8 cellular contexts compared by ENCODE assay signal in the genomic region with DNA sequence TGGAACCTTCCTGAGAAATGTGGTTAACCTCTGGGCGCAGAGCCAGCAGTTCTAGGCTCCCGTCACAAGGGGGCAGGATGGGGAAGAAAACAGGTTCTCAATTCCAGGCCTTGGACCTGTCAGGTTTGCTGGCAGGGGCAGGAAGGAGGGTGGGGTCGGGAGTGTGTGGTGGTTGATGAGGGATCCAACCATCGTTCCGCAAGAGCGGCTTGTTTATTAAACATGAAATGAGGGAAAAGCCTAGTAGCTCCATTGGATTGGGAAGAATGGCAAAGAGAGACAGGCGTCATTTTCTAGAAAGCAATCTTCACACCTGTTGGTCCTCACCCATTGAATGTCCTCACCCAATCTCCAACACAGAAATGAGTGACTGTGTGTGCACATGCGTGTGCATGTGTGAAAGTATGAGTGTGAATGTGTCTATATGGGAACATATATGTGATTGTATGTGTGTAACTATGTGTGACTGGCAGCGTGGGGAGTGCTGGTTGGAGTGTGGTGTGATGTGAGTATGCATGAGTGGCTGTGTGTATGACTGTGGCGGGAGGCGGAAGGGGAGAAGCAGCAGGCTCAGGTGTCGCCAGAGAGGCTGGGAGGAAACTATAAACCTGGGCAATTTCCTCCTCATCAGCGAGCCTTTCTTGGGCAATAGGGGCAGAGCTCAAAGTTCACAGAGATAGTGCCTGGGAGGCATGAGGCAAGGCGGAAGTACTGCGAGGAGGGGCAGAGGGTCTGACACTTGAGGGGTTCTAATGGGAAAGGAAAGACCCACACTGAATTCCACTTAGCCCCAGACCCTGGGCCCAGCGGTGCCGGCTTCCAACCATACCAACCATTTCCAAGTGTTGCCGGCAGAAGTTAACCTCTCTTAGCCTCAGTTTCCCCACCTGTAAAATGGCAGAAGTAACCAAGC.
A peak's percentile ranks its signal among the peaks of the same experiment; 100 is the strongest.
DNase-seq lines count a peak whose midpoint lies in the region; FAIRE-seq and TF ChIP-seq lines count a peak whose summit lies in the region.

No MANE protein-coding gene starts in this region.

- peaks cover 38 to 40% of the 10 kb centered on the region in 2 donors for H3K4me1 ChIP-seq in mucosa of rectum (ENCODE audit: control insufficient read depth in 2 of 2, insufficient read depth in 2 of 2, low read length in 2 of 2)

- peak overlapping the region; percentile 83 to 88 for H3K27ac ChIP-seq in mucosa of rectum (ENCODE audit: low read depth in 2 of 2, low read length in 2 of 2)

- peak; percentile 96 for TF ChIP-seq CTCF in epithelial cell of esophagus (IDR thresholded peaks at IDR 0.05; ENCODE audit: insufficient read depth, low read depth, low read length, missing control alignments)

- H3K27me3 ChIP-seq in mucosa of rectum (ENCODE audit: control insufficient read depth in 2 of 2, insufficient read depth in 2 of 2, low read length in 2 of 2): no peaks in the 10 kb centered on the region

- peak; percentile 41 for DNase-seq in NK-92 treated with Interleukin-12 subunit alpha and Interleukin-12 subunit beta, amount 100 ng/mL, for 24 hours (lab: John Stamatoyannopoulos, UW)
- DNase-seq in NK-92 (lab: John Stamatoyannopoulos, UW; ENCODE audit: unreplicated experiment): no peak
- peak; percentile 86 for DNase-seq in HTR-8/SVneo (ENCODE audit: insufficient read length, low spot score)
- peak; percentile 74 for DNase-seq in NOMO-1 treated with DMSO at 0.1 percent for 48 hours (lab: John Stamatoyannopoulos, UW; ENCODE audit: unreplicated experiment)
- DNase-seq in activated CD8-positive, alpha-beta memory T cell treated with anti-CD3 and anti-CD28 coated beads, Interleukin-2, amount 50 U/mL, for 1 hour (ENCODE audit: extremely low read depth): peak; percentile 47
- peak; percentile 83 for DNase-seq in epithelial cell of esophagus (ENCODE audit: low read depth)
- peak; percentile 46 to 62 for DNase-seq in stimulated activated CD8-positive, alpha-beta memory T cell treated with anti-CD3 and anti-CD28 coated beads, Interleukin-7, amount 100 ng/mL, for 1 hour (ENCODE audit: low read depth in 2 of 2)

- no peak overlapping the region for H3K4me3 ChIP-seq in epithelial cell of esophagus (ENCODE audit: low read length)
- H3K4me3 ChIP-seq in mucosa of rectum (ENCODE audit: low read length in 2 of 2): peak overlapping the region; percentile 21 to 35

- peak overlapping the region; percentile 44 to 60 for H3K9ac ChIP-seq in mucosa of rectum (ENCODE audit: low read depth in 1 of 2, low read length in 2 of 2)

- H3K9me3 ChIP-seq in mucosa of rectum (ENCODE audit: control insufficient read depth in 2 of 2, low read length in 2 of 2): no peaks in the 10 kb centered on the region

- peak; percentile 85 for FAIRE-seq in HTR-8/SVneo (lab: Jason Lieb, UNC)

- H3K36me3 ChIP-seq in mucosa of rectum (ENCODE audit: control insufficient read depth in 2 of 2, insufficient read depth in 2 of 2, low read length in 2 of 2): no peaks in the 10 kb centered on the region
